ENCODE assay signal across 12 cellular contexts in the genomic region with DNA sequence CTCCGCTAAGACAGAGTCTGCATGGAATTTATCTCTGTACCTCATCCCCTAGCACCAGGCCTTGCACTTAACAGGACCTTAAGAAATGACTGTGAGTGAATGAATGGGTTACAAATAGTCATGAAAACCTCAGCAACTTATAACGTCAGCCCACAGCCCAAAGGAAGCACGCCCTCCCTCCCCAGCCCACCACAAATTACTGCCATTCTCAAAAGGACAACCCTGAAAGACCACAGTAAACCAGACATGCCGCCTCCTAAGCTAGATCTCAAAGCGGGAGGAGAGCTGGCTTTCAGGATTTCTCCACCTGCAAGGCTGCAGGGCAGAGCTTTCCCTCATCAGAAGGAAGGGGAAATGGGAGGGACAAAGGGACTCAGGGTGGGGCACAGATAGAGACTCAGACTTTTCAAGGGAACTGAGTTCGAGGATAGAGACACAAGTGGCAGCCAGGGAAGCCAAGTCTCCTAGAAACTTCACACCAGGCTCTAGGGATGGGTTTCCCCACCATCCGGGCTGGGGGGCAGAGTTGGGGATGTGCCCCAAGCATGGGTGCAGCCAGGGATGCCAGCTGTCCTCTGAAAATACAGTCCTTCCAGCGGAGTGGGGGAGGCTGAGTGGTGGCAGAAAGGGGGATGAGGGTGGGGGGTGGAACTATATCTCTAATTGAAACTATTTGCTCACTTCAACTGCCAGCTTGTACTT. TPM values are rescaled to one million over a fixed set of nuclear protein-coding genes. Genes with fewer than 3 reads are reported as not detected.
A peak's percentile ranks its signal among the peaks of the same experiment; 100 is the strongest.
DNase-seq lines count a peak whose midpoint lies in the region; ATAC-seq, FAIRE-seq and TF ChIP-seq lines count a peak whose summit lies in the region.
"Had no signal": no experiment of that assay in that cellular context is flagged by ENCODE, and none has a peak within 500 bp of the region (broad histone marks: within the 10 kb centered on the region; RNA-seq: fewer than 3 reads in every experiment).

No MANE protein-coding gene starts in this region.

- no peak overlapping the region for H3K4me3 ChIP-seq in BLaER1
- peak overlapping the region; percentile 65 for H3K4me3 ChIP-seq in Loucy (ENCODE audit: low read length, poor library complexity, severe bottlenecking)
- H3K4me3 ChIP-seq in mucosa of descending colon: no peak overlapping the region
- H3K4me3 ChIP-seq: body of pancreas, esophagus muscularis mucosa had no signal

- peaks cover 17% of the 10 kb centered on the region for H3F3A ChIP-seq in Loucy (ENCODE audit: low read depth)

- peaks cover 74% of the 10 kb centered on the region for H3K4me1 Mint-ChIP-seq in activated T-cell treated with anti-CD3 and anti-CD28 coated beads, Interleukin-2, amount 50 U/mL, for 24 hours (ENCODE audit: low read depth)

- H3K27ac ChIP-seq in BLaER1: no peak overlapping the region
- H3K27ac ChIP-seq: body of pancreas had no signal

- H4K20me1 ChIP-seq in BLaER1 (no peaks in the 10 kb centered on the region), Loucy (ENCODE audit: insufficient read depth, low read length, poor library complexity, severe bottlenecking) (no peaks in the 10 kb centered on the region)

- ATAC-seq in mucosa of descending colon (peak; percentile 35), HG03139 (IDR thresholded peaks at IDR 0.05; ENCODE audit: unreplicated experiment) (no peak)
- ATAC-seq: body of pancreas had no signal

- H3K4me3 Mint-ChIP-seq in activated T-cell treated with anti-CD3 and anti-CD28 coated beads, Interleukin-2, amount 50 U/mL, for 24 hours: no peak overlapping the region

- H3K27me3 ChIP-seq in BLaER1: no peaks in the 10 kb centered on the region
- no peaks in the 10 kb centered on the region for H3K27me3 ChIP-seq in Loucy (ENCODE audit: insufficient read depth, low read length, poor library complexity, severe bottlenecking)
- H3K27me3 ChIP-seq: body of pancreas had no signal

- FAIRE-seq in urothelium cell line (lab: Jason Lieb, UNC): no peak

- H3K36me3 Mint-ChIP-seq in activated T-cell treated with anti-CD3 and anti-CD28 coated beads, Interleukin-2, amount 50 U/mL, for 24 hours (ENCODE audit: low read depth): no peaks in the 10 kb centered on the region

- no peaks in the 10 kb centered on the region for H3K9me3 ChIP-seq in BLaER1
- no peaks in the 10 kb centered on the region for H3K9me3 ChIP-seq in Loucy (ENCODE audit: insufficient read depth, low read depth, low read length)
- H3K9me3 ChIP-seq in mucosa of descending colon: no peaks in the 10 kb centered on the region
- H3K9me3 ChIP-seq: body of pancreas, esophagus muscularis mucosa had no signal

- H3K4me2 ChIP-seq in BLaER1 (peak overlapping the region; percentile 95), Loucy (ENCODE audit: low read depth, low read length, poor library complexity, severe bottlenecking) (peak overlapping the region; percentile 96)

- H3K9me2 ChIP-seq in Loucy (replicated peaks; ENCODE audit: low read depth, low read length): no peaks in the 10 kb centered on the region

- H3K9ac ChIP-seq in BLaER1 (0 out of 2 replicates have a peak overlapping the region, but pooled peaks have one; percentile 20), Loucy (ENCODE audit: low read depth, low read length, poor library complexity, severe bottlenecking) (peak overlapping the region; percentile 62)

- peaks cover 100% of the 10 kb centered on the region for H3K4me1 ChIP-seq in BLaER1
- peaks cover 59% of the 10 kb centered on the region for H3K4me1 ChIP-seq in Loucy (ENCODE audit: insufficient read depth, low read length, poor library complexity, severe bottlenecking)
- peaks cover 3% of the 10 kb centered on the region for H3K4me1 ChIP-seq in mucosa of descending colon (ENCODE audit: low read depth)
- H3K4me1 ChIP-seq: body of pancreas had no signal

- H2AFZ ChIP-seq in Loucy (ENCODE audit: low read length): no peak overlapping the region

- H3K79me2 ChIP-seq in Loucy (ENCODE audit: insufficient read depth, low read length): no peaks in the 10 kb centered on the region

- intact Hi-C loops in mucosa of descending colon (cut with DNase I, micrococcal nuclease): no loop called here

- peak; percentile 49 for DNase-seq in activated T-cell treated with anti-CD3 and anti-CD28 coated beads, Interleukin-2, amount 50 U/mL, for 24 hours
- DNase-seq in mucosa of descending colon (peak in 1 of 3 donors; percentile 29), HuH-7 (ENCODE audit: low spot score) (no peak), glomerular visceral epithelial cell (ENCODE audit: extremely low spot score) (no peak), urothelium cell line (ENCODE audit: low spot score) (no peak)
- DNase-seq: KG1, NCI-H526 had no signal

- no peaks in the 10 kb centered on the region for H3K36me3 ChIP-seq in BLaER1
- H3K36me3 ChIP-seq in Loucy (ENCODE audit: insufficient read depth, low read length): no peaks in the 10 kb centered on the region
- no peaks in the 10 kb centered on the region for H3K36me3 ChIP-seq in mucosa of descending colon (ENCODE audit: low read depth)
- H3K36me3 ChIP-seq: esophagus muscularis mucosa had no signal

- peak overlapping the region; percentile 84 for H3K27ac Mint-ChIP-seq in activated T-cell treated with anti-CD3 and anti-CD28 coated beads, Interleukin-2, amount 50 U/mL, for 24 hours

- no peak for TF ChIP-seq CTCF in Loucy (conservative IDR thresholded peaks at IDR 0.05; ENCODE audit: low read length)
- TF ChIP-seq CTCF in mucosa of descending colon (IDR thresholded peaks at IDR 0.05): no peak

- H3K9me3 Mint-ChIP-seq in activated T-cell treated with anti-CD3 and anti-CD28 coated beads, Interleukin-2, amount 50 U/mL, for 24 hours: no peaks in the 10 kb centered on the region

- H3K27me3 Mint-ChIP-seq in activated T-cell treated with anti-CD3 and anti-CD28 coated beads, Interleukin-2, amount 50 U/mL, for 24 hours: no peaks in the 10 kb centered on the region

RNA-seq across cellular contexts. Expression of a gene that starts 56.7 kb away (rescaled TPM):
- total RNA-seq in mucosa of descending colon: 10 to 100 TPM in 1 of 3 donors, 1 to 10 TPM in 2; 2.4 to 10.9 (median 5.6) TPM
